10 cellular contexts compared by ENCODE assay signal in the genomic region with DNA sequence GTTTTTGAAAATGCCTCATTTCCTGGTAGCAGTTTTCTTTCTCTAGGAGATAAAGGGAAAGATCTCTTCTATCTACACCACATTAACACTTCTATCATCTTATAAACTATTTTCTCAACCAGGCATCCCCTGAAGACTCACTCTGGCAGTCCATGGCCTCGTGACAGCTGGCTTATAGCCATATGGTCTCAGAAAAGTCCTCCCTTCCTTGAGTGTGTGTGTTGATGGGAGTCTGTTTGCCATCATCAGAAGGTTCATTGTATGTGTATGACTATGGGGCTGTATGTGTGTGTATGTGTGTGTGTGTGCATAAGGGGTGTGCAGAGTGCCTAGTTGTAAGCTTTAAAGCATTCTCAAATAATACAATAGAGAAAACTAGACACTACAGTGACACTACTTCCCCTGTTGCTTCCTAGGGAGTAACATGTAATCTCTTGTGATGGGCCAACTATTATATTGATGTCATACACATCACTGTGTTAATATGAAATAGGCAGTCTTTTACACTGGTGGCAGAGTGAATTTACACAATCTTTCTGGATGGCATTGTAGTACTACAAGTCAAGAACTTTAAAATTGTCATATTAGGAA.
A peak's percentile ranks its signal among the peaks of the same experiment; 100 is the strongest.
DNase-seq lines count a peak whose midpoint lies in the region; ATAC-seq and TF ChIP-seq lines count a peak whose summit lies in the region.
"Had no signal": no experiment of that assay in that cellular context is flagged by ENCODE, and none has a peak within 500 bp of the region (broad histone marks: within the 10 kb centered on the region; RNA-seq: fewer than 3 reads in every experiment).

No MANE protein-coding gene starts in this region.

- no peaks in the 10 kb centered on the region for H3K9me3 Mint-ChIP-seq in activated CD8-positive, alpha-beta memory T cell treated with anti-CD3 and anti-CD28 coated beads, Interleukin-2, amount 10 ng/mL, durations not matched to agents 7 days and 5 days (ENCODE audit: low read depth)

- ATAC-seq in heart right ventricle (peak; percentile 9 to 67 (median 43)), GM21528 (IDR thresholded peaks at IDR 0.05; ENCODE audit: low FRiP score, unreplicated experiment) (no peak)
- no peak for ATAC-seq in activated CD8-positive, alpha-beta memory T cell treated with anti-CD3 and anti-CD28 coated beads, Interleukin-2, amount 10 ng/mL, durations not matched to agents 7 days and 5 days

- WGBS in heart right ventricle, 2 donors = 3 to 21% methylated on average over 1 of the region's 1 CpG
- WGBS in spleen, 5 donors = 61 to 81% (median 71%) methylated on average over 1 of the region's 1 CpG
- 56 to 68% methylated on average over 1 of the region's 1 CpG for WGBS in testis, 2 donors

- no peak for TF ChIP-seq POLR2A in spleen (IDR thresholded peaks at IDR 0.05)
- no peak for TF ChIP-seq POLR2A in testis (IDR thresholded peaks at IDR 0.05)

- no peaks in the 10 kb centered on the region for H3K36me3 Mint-ChIP-seq in activated CD8-positive, alpha-beta memory T cell treated with anti-CD3 and anti-CD28 coated beads, Interleukin-2, amount 10 ng/mL, durations not matched to agents 7 days and 5 days

- no peaks in the 10 kb centered on the region for H3K4me1 Mint-ChIP-seq in activated CD8-positive, alpha-beta memory T cell treated with anti-CD3 and anti-CD28 coated beads, Interleukin-2, amount 10 ng/mL, durations not matched to agents 7 days and 5 days

- TF ChIP-seq CTCF in HFF-Myc (IDR thresholded peaks at IDR 0.05; ENCODE audit: low read depth, low read length, missing control alignments) (no peak), ascending aorta (IDR thresholded peaks at IDR 0.05) (no peak), heart right ventricle (IDR thresholded peaks at IDR 0.05) (no peak), spleen (IDR thresholded peaks at IDR 0.05 in 8 of 11, conservative IDR thresholded peaks at IDR 0.05 in 3 of 11) (no peak), testis (IDR thresholded peaks at IDR 0.05) (no peak)

- DNase-seq in HFF-Myc (ENCODE audit: extremely low read depth, low read depth) (peak; percentile 42), ascending aorta (ENCODE audit: low spot score in 2 of 2) (peak in 1 of 2 donors; percentile 73), heart right ventricle (peak; percentile 19 to 23), spleen (no peak), NK-92 (lab: John Stamatoyannopoulos, UW; ENCODE audit: unreplicated experiment) (no peak), testis (no peak)
- no peak for DNase-seq in activated CD8-positive, alpha-beta memory T cell treated with anti-CD3 and anti-CD28 coated beads, Interleukin-2, amount 10 ng/mL, durations not matched to agents 7 days and 5 days
- DNase-seq: NCI-H2081 had no signal

- no peak overlapping the region for H3K4me3 Mint-ChIP-seq in activated CD8-positive, alpha-beta memory T cell treated with anti-CD3 and anti-CD28 coated beads, Interleukin-2, amount 10 ng/mL, durations not matched to agents 7 days and 5 days

- H3K27me3 ChIP-seq in ascending aorta (no peaks in the 10 kb centered on the region), heart right ventricle (no peaks in the 10 kb centered on the region), spleen (replicated peaks in 1 of 7) (no peaks in the 10 kb centered on the region), testis (no peaks in the 10 kb centered on the region)
- H3K27me3 ChIP-seq: cardiac muscle cell had no signal

- peak overlapping the region; percentile 16 for H3K4me3 ChIP-seq in HFF-Myc (replicated peaks; ENCODE audit: low read depth, low read length)
- peak overlapping the region in 1 of 2 donors; percentile 46 for H3K4me3 ChIP-seq in ascending aorta
- no peak overlapping the region for H3K4me3 ChIP-seq in heart right ventricle
- H3K4me3 ChIP-seq in spleen = no peak overlapping the region
- H3K4me3 ChIP-seq in testis = no peak overlapping the region
- H3K4me3 ChIP-seq: cardiac muscle cell had no signal

- H3K27me3 Mint-ChIP-seq in activated CD8-positive, alpha-beta memory T cell treated with anti-CD3 and anti-CD28 coated beads, Interleukin-2, amount 10 ng/mL, durations not matched to agents 7 days and 5 days = peaks cover 6% of the 10 kb centered on the region

- H3K9me3 ChIP-seq in ascending aorta = no peaks in the 10 kb centered on the region
- H3K9me3 ChIP-seq in heart right ventricle = no peaks in the 10 kb centered on the region
- H3K9me3 ChIP-seq in spleen = no peaks in the 10 kb centered on the region
- H3K9me3 ChIP-seq in testis = no peaks in the 10 kb centered on the region

- intact Hi-C loops in ascending aorta (cut with DNase I) (loop anchor here (5.0 to 10.0 kb wide), 3 partner anchors 403 to 553 kb away; no protein-coding TSS in a partner anchor), heart right ventricle (cut with DNase I) (loop anchor here in 2 of 10 donors (10.0 kb wide), 2 partner anchors 157 to 483 kb away; a partner anchor contains a TSS), spleen (cut with DNase I; ENCODE audit: low total_unique reads) (no loop called here), testis (cut with DNase I; ENCODE audit: low total_unique reads) (no loop called here)

- H3K27ac ChIP-seq in ascending aorta (peak overlapping the region; percentile 82 to 87), heart right ventricle (peak overlapping the region in 8 of 10 donors; percentile 31 to 75 (median 63)), spleen (peak overlapping the region in 7 of 8 donors; percentile 7 to 58 (median 49)), testis (no peak overlapping the region)
- H3K27ac ChIP-seq: cardiac muscle cell had no signal

- H3K27ac Mint-ChIP-seq in activated CD8-positive, alpha-beta memory T cell treated with anti-CD3 and anti-CD28 coated beads, Interleukin-2, amount 10 ng/mL, durations not matched to agents 7 days and 5 days = no peak overlapping the region

- H3K36me3 ChIP-seq in ascending aorta = no peaks in the 10 kb centered on the region
- no peaks in the 10 kb centered on the region for H3K36me3 ChIP-seq in heart right ventricle
- H3K36me3 ChIP-seq in spleen = no peaks in the 10 kb centered on the region
- no peaks in the 10 kb centered on the region for H3K36me3 ChIP-seq in testis (ENCODE audit: low read depth, missing control alignments)
- H3K36me3 ChIP-seq: cardiac muscle cell had no signal

- H3K4me1 ChIP-seq in ascending aorta (peaks cover 5% of the 10 kb centered on the region in 2 donors), heart right ventricle (peaks cover 0 to 27% (median 7%) of the 10 kb centered on the region in 9 donors), spleen (no peaks in the 10 kb centered on the region), testis (no peaks in the 10 kb centered on the region)

- CTCF ChIA-PET in activated CD8-positive, alpha-beta memory T cell treated with anti-CD3 and anti-CD28 coated beads, Interleukin-2, amount 10 ng/mL, durations not matched to agents 7 days and 5 days (lab: Charles Lee) = no interaction called here

Comparison
In these comparisons a context has a peak if more than half of its experiments do, and no peak if none do; other contexts are left out.
1. DNase-seq: peak in HFF-Myc (single experiment) and heart right ventricle (2 of 2); none in spleen (single experiment), activated CD8-positive, alpha-beta memory T cell treated with anti-CD3 and anti-CD28 coated beads, Interleukin-2, amount 10 ng/mL, durations not matched to agents 7 days and 5 days (single experiment), NK-92 (single experiment) and testis (single experiment).
2. H3K27ac ChIP-seq: peak in ascending aorta (2 of 2), heart right ventricle (8 of 10) and spleen (7 of 8); none in testis (0 of 2).
3. ATAC-seq: peak in heart right ventricle (8 of 8); none in GM21528 (single experiment) and activated CD8-positive, alpha-beta memory T cell treated with anti-CD3 and anti-CD28 coated beads, Interleukin-2, amount 10 ng/mL, durations not matched to agents 7 days and 5 days (single experiment).